In the genomic region with DNA sequence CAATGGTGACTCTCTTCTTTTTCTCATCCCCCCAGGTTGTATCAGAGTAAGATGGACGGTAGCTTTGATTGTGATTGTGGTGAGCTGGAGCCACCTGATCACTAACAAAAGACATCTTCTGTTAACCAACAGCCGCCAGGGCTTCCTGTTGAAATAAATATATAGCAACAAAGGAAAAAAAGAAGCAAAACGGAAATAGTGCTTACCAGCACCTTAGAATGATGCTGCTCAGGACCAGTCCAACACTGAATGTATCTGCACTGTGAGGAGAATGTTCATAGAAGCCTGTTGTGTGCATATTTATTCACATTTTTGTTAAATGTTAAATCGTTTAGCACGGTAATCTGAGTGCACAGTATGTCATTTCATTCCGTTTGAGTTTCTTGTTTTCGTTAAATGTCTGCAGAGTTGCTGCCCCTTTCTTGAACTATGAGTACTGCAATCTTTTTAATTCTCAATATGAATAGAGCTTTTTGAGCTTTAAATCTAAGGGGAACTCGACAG, we compare ENCODE assay signal across 7 cellular contexts. TPM values are rescaled to one million over a fixed set of nuclear protein-coding genes. Genes with fewer than 3 reads are reported as not detected.
DNase-seq lines count a peak whose midpoint lies in the region; TF ChIP-seq lines count a peak whose summit lies in the region.
"Not testable (repeated sequence)": the region's sequence is repeated elsewhere in the genome, so short reads cannot be mapped to it uniquely, and the experiment has no call there.

No MANE protein-coding gene starts in this region.

- 59 to 62% methylated on average over 8 of the region's 8 CpGs for WGBS in esophagus squamous epithelium, 2 donors

- H3K27me3 Mint-ChIP-seq in activated CD4-positive, alpha-beta memory T cell treated with anti-CD3 and anti-CD28 coated beads, Interleukin-2, amount 10 ng/mL, durations not matched to agents 7 days and 5 days; activated naive CD8-positive, alpha-beta T cell; neural crest cell (ENCODE audit: low read depth): not testable (repeated sequence)

- H3K9me2 ChIP-seq in SU-DHL-6 (replicated peaks; ENCODE audit: insufficient read depth, low read length) = not testable (repeated sequence)

- not testable (repeated sequence) for H3K4me3 ChIP-seq in SU-DHL-6 (ENCODE audit: insufficient read depth, low read length, poor library complexity, severe bottlenecking); esophagus squamous epithelium

- H3K4me2 ChIP-seq in SU-DHL-6 (ENCODE audit: low read depth, low read length, poor library complexity, severe bottlenecking) = peak overlapping the region; percentile 53

- peaks cover 28% of the 10 kb centered on the region for H3K36me3 ChIP-seq in KOPT-K1 (ENCODE audit: insufficient read depth, low read length)
- not testable (repeated sequence) for H3K36me3 ChIP-seq in SU-DHL-6 (ENCODE audit: low read length)
- peaks cover 7 to 58% (median 7%) of the 10 kb centered on the region in 3 donors for H3K36me3 ChIP-seq in esophagus squamous epithelium

- not testable (repeated sequence) for H3K27me3 ChIP-seq in SU-DHL-6 (ENCODE audit: low read length); esophagus squamous epithelium

- H2AFZ ChIP-seq in SU-DHL-6 (ENCODE audit: low read depth, low read length, severe bottlenecking) = not testable (repeated sequence)

- H3K79me2 ChIP-seq in SU-DHL-6 (ENCODE audit: insufficient read depth, low read length) = peaks cover 72% of the 10 kb centered on the region

- TF ChIP-seq POLR2A in esophagus squamous epithelium (IDR thresholded peaks at IDR 0.05) = not testable (repeated sequence)

- peak overlapping the region; percentile 69 for H3K4me3 Mint-ChIP-seq in activated CD4-positive, alpha-beta memory T cell treated with anti-CD3 and anti-CD28 coated beads, Interleukin-2, amount 10 ng/mL, durations not matched to agents 7 days and 5 days
- H3K4me3 Mint-ChIP-seq in activated naive CD8-positive, alpha-beta T cell = peak overlapping the region; percentile 55
- not testable (repeated sequence) for H3K4me3 Mint-ChIP-seq in neural crest cell

- peak; percentile 58 for DNase-seq in activated CD4-positive, alpha-beta memory T cell treated with anti-CD3 and anti-CD28 coated beads, Interleukin-2, amount 10 ng/mL, durations not matched to agents 7 days and 5 days
- not testable (repeated sequence) for DNase-seq in esophagus squamous epithelium (lab: John Stamatoyannopoulos, UW); neural crest cell (ENCODE audit: low read depth, low spot score)

- H3F3A ChIP-seq in SU-DHL-6 (ENCODE audit: insufficient read depth) = peaks cover 12% of the 10 kb centered on the region; the same call in 1 of the 2 replicates

- CTCF ChIA-PET in activated CD4-positive, alpha-beta memory T cell treated with anti-CD3 and anti-CD28 coated beads, Interleukin-2, amount 10 ng/mL, durations not matched to agents 7 days and 5 days (lab: Charles Lee) = interaction anchor here (0.9 to 2.0 kb wide), 16 partner anchors 8 to 133 kb away, joined by 3 to 10 read pairs (median 6); partner anchors contain the start of gene LEO1

- peak overlapping the region; percentile 92 for H3K27ac Mint-ChIP-seq in activated CD4-positive, alpha-beta memory T cell treated with anti-CD3 and anti-CD28 coated beads, Interleukin-2, amount 10 ng/mL, durations not matched to agents 7 days and 5 days
- peak overlapping the region; percentile 88 for H3K27ac Mint-ChIP-seq in activated naive CD8-positive, alpha-beta T cell
- not testable (repeated sequence) for H3K27ac Mint-ChIP-seq in neural crest cell (ENCODE audit: unreplicated experiment)

- H3K4me1 ChIP-seq in esophagus squamous epithelium = peaks cover 3 to 61% (median 6%) of the 10 kb centered on the region in 3 donors

- not testable (repeated sequence) for H3K9me3 Mint-ChIP-seq in activated CD4-positive, alpha-beta memory T cell treated with anti-CD3 and anti-CD28 coated beads, Interleukin-2, amount 10 ng/mL, durations not matched to agents 7 days and 5 days; activated naive CD8-positive, alpha-beta T cell (ENCODE audit: low read depth); neural crest cell

- H3K9ac ChIP-seq in SU-DHL-6 (ENCODE audit: low read length) = peak overlapping the region; percentile 0; the same call in 1 of the 2 replicates

- peaks cover 39% of the 10 kb centered on the region for H3K4me1 Mint-ChIP-seq in activated CD4-positive, alpha-beta memory T cell treated with anti-CD3 and anti-CD28 coated beads, Interleukin-2, amount 10 ng/mL, durations not matched to agents 7 days and 5 days
- peaks cover 47% of the 10 kb centered on the region for H3K4me1 Mint-ChIP-seq in activated naive CD8-positive, alpha-beta T cell (ENCODE audit: low read depth)
- H3K4me1 Mint-ChIP-seq in neural crest cell = peaks cover 42% of the 10 kb centered on the region

- TF ChIP-seq CTCF in GM12872 (IDR thresholded peaks at IDR 0.05; ENCODE audit: insufficient read depth, low read depth, low read length) (peak; percentile 14; the same call in 1 of the 3 replicates), esophagus squamous epithelium (IDR thresholded peaks at IDR 0.05) (peak in 4 of 6 experiments; percentile 12 to 31 (median 29)), neural crest cell (conservative IDR thresholded peaks at IDR 0.05) (peak; percentile 24)
- not testable (repeated sequence) for TF ChIP-seq CTCF in SU-DHL-6 (IDR thresholded peaks at IDR 0.05; ENCODE audit: insufficient read depth, low read length, poor library complexity, severe bottlenecking)

- H3K27ac ChIP-seq in KOPT-K1 (ENCODE audit: low read depth, low read length, poor library complexity, severe bottlenecking) = peak overlapping the region; percentile 59
- H3K27ac ChIP-seq in SU-DHL-6 (ENCODE audit: low read depth, low read length) = peak overlapping the region; percentile 62
- H3K27ac ChIP-seq in esophagus squamous epithelium = peak overlapping the region in 2 of 4 donors; percentile 53 to 61

- peaks cover 42% of the 10 kb centered on the region for H3K36me3 Mint-ChIP-seq in activated CD4-positive, alpha-beta memory T cell treated with anti-CD3 and anti-CD28 coated beads, Interleukin-2, amount 10 ng/mL, durations not matched to agents 7 days and 5 days (ENCODE audit: low read depth)
- H3K36me3 Mint-ChIP-seq in activated naive CD8-positive, alpha-beta T cell = peaks cover 11% of the 10 kb centered on the region
- H3K36me3 Mint-ChIP-seq in neural crest cell (ENCODE audit: low read depth) = peaks cover 16% of the 10 kb centered on the region

- not testable (repeated sequence) for H3K9me3 ChIP-seq in KOPT-K1 (ENCODE audit: insufficient read depth, low read length, poor library complexity, severe bottlenecking); SU-DHL-6 (ENCODE audit: insufficient read depth, low read length); esophagus squamous epithelium

- H4K20me1 ChIP-seq in SU-DHL-6 (ENCODE audit: low read depth, low read length) = not testable (repeated sequence)

- POLR2A ChIA-PET in activated CD4-positive, alpha-beta memory T cell treated with anti-CD3 and anti-CD28 coated beads, Interleukin-2, amount 10 ng/mL, durations not matched to agents 7 days and 5 days (lab: Charles Lee) = interaction anchor here (1.0 to 4.4 kb wide), 8 partner anchors 8 to 133 kb away, joined by 3 to 38 read pairs (median 4); partner anchors contain the start of gene LEO1

- intact Hi-C loops in esophagus squamous epithelium (cut with DNase I) = not testable (repeated sequence)

RNA-seq across cellular contexts. Expression of gene MAPK6, which starts 26.8 kb away (rescaled TPM):
- 10 to 100 TPM; 44.9 to 47.9 TPM for total RNA-seq in activated CD4-positive, alpha-beta memory T cell treated with anti-CD3 and anti-CD28 coated beads, Interleukin-2, amount 10 ng/mL, durations not matched to agents 7 days and 5 days
- total RNA-seq in esophagus squamous epithelium (100 to 1,000 TPM in 1 of 4 donors, 10 to 100 TPM in 3; 53.8 to 162 (median 69.2) TPM), neural crest cell (77.8 and 82.1 TPM in 2 replicates)
